ENCODE assay signal across 16 cellular contexts in genomic region chr17:4326112-4326511, GRCh38. TPM values are rescaled to one million over a fixed set of nuclear protein-coding genes. Genes with fewer than 3 reads are reported as not detected.
DNase-seq lines count a peak whose midpoint lies in the region; ATAC-seq and TF ChIP-seq lines count a peak whose summit lies in the region.
"Had no signal": no experiment of that assay in that cellular context is flagged by ENCODE, and none has a peak within 500 bp of the region (broad histone marks: within the 10 kb centered on the region; RNA-seq: fewer than 3 reads in every experiment).

No MANE protein-coding gene starts in this region.

- H2AFZ ChIP-seq in GM23248 (no peak overlapping the region), smooth muscle cell (ENCODE audit: low read depth) (no peak overlapping the region)
- H2AFZ ChIP-seq: GM23338 had no signal

- peaks cover 55% of the 10 kb centered on the region for H3F3A ChIP-seq in GM23248 (ENCODE audit: insufficient read depth)
- H3F3A ChIP-seq in smooth muscle cell (ENCODE audit: low read depth), result peaks cover 7% of the 10 kb centered on the region

- H3K4me2 ChIP-seq in GM23248 (ENCODE audit: unreplicated experiment) (no peak overlapping the region), smooth muscle cell (no peak overlapping the region)
- H3K4me2 ChIP-seq: GM23338 had no signal

- H3K9me2 ChIP-seq in GM23248 (ENCODE audit: insufficient read depth), result no peaks in the 10 kb centered on the region

- H3K9me3 ChIP-seq in GM23248 (ENCODE audit: low read depth), result no peaks in the 10 kb centered on the region
- no peaks in the 10 kb centered on the region for H3K9me3 ChIP-seq in RWPE2 (ENCODE audit: severe bottlenecking)
- H3K9me3 ChIP-seq in smooth muscle cell (replicated peaks; ENCODE audit: low read depth), result no peaks in the 10 kb centered on the region

- 0 out of 2 replicates have a peak overlapping the region, but pooled peaks have one; percentile 86 for H3K27ac ChIP-seq in GM23248
- peak overlapping the region; percentile 90 for H3K27ac ChIP-seq in RWPE2 (ENCODE audit: poor library complexity, severe bottlenecking)
- peak overlapping the region; percentile 46 for H3K27ac ChIP-seq in foreskin keratinocyte
- peak overlapping the region; percentile 97 for H3K27ac ChIP-seq in smooth muscle cell (ENCODE audit: low read depth)
- H3K27ac ChIP-seq: C4-2B had no signal

- no peak overlapping the region for H3K4me3 ChIP-seq in GM23248
- H3K4me3 ChIP-seq in RWPE2 (ENCODE audit: severe bottlenecking), result no peak overlapping the region
- H3K4me3 ChIP-seq in smooth muscle cell, result no peak overlapping the region
- H3K4me3 ChIP-seq: GM23338 had no signal

- H3K36me3 ChIP-seq in GM23248 (ENCODE audit: low read depth) (no peaks in the 10 kb centered on the region), RWPE2 (ENCODE audit: low read depth) (peaks cover 11% of the 10 kb centered on the region), smooth muscle cell (ENCODE audit: low read depth) (no peaks in the 10 kb centered on the region)

- H4K20me1 ChIP-seq in GM23248 (ENCODE audit: insufficient read depth) (no peaks in the 10 kb centered on the region; the same call in 1 of the 2 replicates), smooth muscle cell (ENCODE audit: low read depth) (peaks cover 93% of the 10 kb centered on the region)

- ATAC-seq in RWPE2 (ENCODE audit: low read depth) (no peak), foreskin keratinocyte (no peak)
- ATAC-seq: GM23338, HepG2 had no signal

- in situ Hi-C loops in GM23248 (cut with MboI), result no loop called here

- TF ChIP-seq CTCF in RWPE2 (IDR thresholded peaks at IDR 0.05; ENCODE audit: poor library complexity, severe bottlenecking) (no peak), foreskin keratinocyte (conservative IDR thresholded peaks at IDR 0.05) (no peak), smooth muscle cell (IDR thresholded peaks at IDR 0.05; ENCODE audit: borderline replicate concordance, insufficient read depth, poor library complexity, severe bottlenecking) (no peak)

- H3K9ac ChIP-seq in GM23248, result no peak overlapping the region
- no peak overlapping the region for H3K9ac ChIP-seq in smooth muscle cell (ENCODE audit: low read depth)

- H3K79me2 ChIP-seq in GM23248 (ENCODE audit: insufficient read depth) (peaks cover 95% of the 10 kb centered on the region), smooth muscle cell (ENCODE audit: low read depth) (peaks cover 92% of the 10 kb centered on the region)

- no peaks in the 10 kb centered on the region for H3K27me3 ChIP-seq in GM23248 (replicated peaks; ENCODE audit: insufficient read depth)
- H3K27me3 ChIP-seq in RWPE2 (ENCODE audit: insufficient read depth, poor library complexity, severe bottlenecking), result no peaks in the 10 kb centered on the region
- no peaks in the 10 kb centered on the region for H3K27me3 ChIP-seq in foreskin keratinocyte
- no peaks in the 10 kb centered on the region for H3K27me3 ChIP-seq in smooth muscle cell (ENCODE audit: low read depth)

- H3K4me1 ChIP-seq in GM23248 (ENCODE audit: insufficient read depth) (peaks cover 37% of the 10 kb centered on the region), RWPE2 (ENCODE audit: insufficient read depth, poor library complexity, severe bottlenecking) (peaks cover 49% of the 10 kb centered on the region), foreskin keratinocyte (peaks cover 44% of the 10 kb centered on the region), smooth muscle cell (ENCODE audit: low read depth) (peaks cover 6% of the 10 kb centered on the region)

- DNase-seq in GM23248, result no peak
- no peak for DNase-seq in RWPE2 (ENCODE audit: low spot score)
- no peak for DNase-seq in foreskin keratinocyte
- no peak for DNase-seq in smooth muscle cell (lab: John Stamatoyannopoulos, UW; ENCODE audit: unreplicated experiment)
- DNase-seq in NCI-H1417 (lab: John Stamatoyannopoulos, UW), result no peak
- no peak for DNase-seq in stimulated activated naive CD4-positive, alpha-beta T cell (lab: John Stamatoyannopoulos, UW)
- DNase-seq in stimulated activated CD4-positive, alpha-beta T cell treated with anti-CD3 and anti-CD28 coated beads, Interleukin-2, amount 100 ng/mL, for 24 hours, result no peak
- DNase-seq: CD4-positive, alpha-beta memory T cell; COR-L47; DMS153; DMS79 treated with DMSO at 0.1 percent for 48 hours; EL; H7 had no signal

RNA-seq across cellular contexts. Expression of gene UBE2G1, which starts 40.4 kb away (rescaled TPM):
- total RNA-seq in GM23248 (2014; rRNA removed; shearing (Covaris generic)), result 37.8 and 39.2 TPM in 2 replicates
- polyA plus RNA-seq in GM23248 (2016; fragmentation: Nextera tagmentation; extraction: Ambion mirVana), result 49.4 and 55.8 TPM in 2 replicates
- 57.0 and 63.3 TPM in 2 replicates for total RNA-seq in foreskin keratinocyte
- 34.0 and 36.4 TPM in 2 replicates for polyA plus RNA-seq in foreskin keratinocyte
- total RNA-seq in smooth muscle cell, result 62.3 and 63.7 TPM in 2 replicates
- 39.9 and 52.5 TPM in 2 replicates for polyA plus RNA-seq in smooth muscle cell

Comparison
In these comparisons a context has a peak if more than half of its experiments do, and no peak if none do; other contexts are left out.
1. H3K27ac ChIP-seq: peak in every context shown above with its lines; median percentile 97 in smooth muscle cell; 90 in RWPE2; 86 in GM23248; 46 in foreskin keratinocyte.